8 cellular contexts compared by ENCODE assay signal in genomic region chr14:39102265-39102968, GRCh38. TPM values are rescaled to one million over a fixed set of nuclear protein-coding genes. Genes with fewer than 3 reads are reported as not detected.
DNase-seq lines count a peak whose midpoint lies in the region; ATAC-seq and TF ChIP-seq lines count a peak whose summit lies in the region.

No MANE protein-coding gene starts in this region.

- peak overlapping the region; percentile 89 for H3K4me3 ChIP-seq in fibroblast of the aortic adventitia (ENCODE audit: low read depth, low read length)

- H3K9me3 Mint-ChIP-seq in nephron progenitor cell: no peaks in the 10 kb centered on the region

- no peaks in the 10 kb centered on the region for H3K27me3 Mint-ChIP-seq in nephron progenitor cell (ENCODE audit: low read depth, poor library complexity)

- peaks cover 6% of the 10 kb centered on the region for H3K36me3 Mint-ChIP-seq in nephron progenitor cell (ENCODE audit: low read depth)

- peak overlapping the region; percentile 81 for H3K27ac ChIP-seq in VCaP

- H3K4me1 Mint-ChIP-seq in nephron progenitor cell: peaks cover 30% of the 10 kb centered on the region

- TF ChIP-seq CTCF in VCaP (conservative IDR thresholded peaks at IDR 0.05): no peak
- no peak for TF ChIP-seq CTCF in fibroblast of the aortic adventitia (IDR thresholded peaks at IDR 0.05; ENCODE audit: insufficient read depth, low read length)
- no peak for TF ChIP-seq CTCF in nephron progenitor cell (IDR thresholded peaks at IDR 0.05)

- peak overlapping the region; percentile 97 for H3K27ac Mint-ChIP-seq in nephron progenitor cell

- H3K4me3 Mint-ChIP-seq in nephron progenitor cell: peak overlapping the region; percentile 92

- DNase-seq in DMS53 (lab: John Stamatoyannopoulos, UW) (peak; percentile 68), HK-2 (ENCODE audit: unreplicated experiment) (peak; percentile 6), fibroblast of the aortic adventitia (ENCODE audit: low read depth) (peak; percentile 55), nephron progenitor cell (no peak), NCI-H1694 (lab: John Stamatoyannopoulos, UW) (no peak)

- ATAC-seq in GM19438 (IDR thresholded peaks at IDR 0.05; ENCODE audit: low read depth, unreplicated experiment) (peak; percentile 15), HG03139 (IDR thresholded peaks at IDR 0.05; ENCODE audit: unreplicated experiment) (no peak)

RNA-seq across cellular contexts. Expression of gene SEC23A, which starts 0.6 kb away (rescaled TPM):
- 298 and 1,157 TPM in 2 replicates for total RNA-seq in fibroblast of the aortic adventitia (ENCODE audit: low replicate concordance)

RNA-seq across cellular contexts. Expression of gene GEMIN2, which starts 11.7 kb away (rescaled TPM):
- total RNA-seq in fibroblast of the aortic adventitia (ENCODE audit: low replicate concordance): 21.4 and 41.6 TPM in 2 replicates

Comparison
In these comparisons a context has a peak if more than half of its experiments do, and no peak if none do; other contexts are left out.
1. DNase-seq: peak in DMS53 (single experiment), HK-2 (single experiment) and fibroblast of the aortic adventitia (single experiment); none in nephron progenitor cell (single experiment) and NCI-H1694 (single experiment).